ENCODE assay signal across 8 cellular contexts in genomic region chr1:207320105-207320504, GRCh38. TPM values are rescaled to one million over a fixed set of nuclear protein-coding genes. Genes with fewer than 3 reads are reported as not detected.
DNase-seq lines count a peak whose midpoint lies in the region; ATAC-seq, FAIRE-seq and TF ChIP-seq lines count a peak whose summit lies in the region.
"Not testable (repeated sequence)": the region's sequence is repeated elsewhere in the genome, so short reads cannot be mapped to it uniquely, and the experiment has no call there.

No MANE protein-coding gene starts in this region.

- in situ Hi-C loops in K562 (cut with MboI) = not testable (repeated sequence)

- not testable (repeated sequence) for H3K4me3 Mint-ChIP-seq in Caco-2 (ENCODE audit: unreplicated experiment)
- peak overlapping the region; percentile 64 for H3K4me3 Mint-ChIP-seq in activated B cell treated with CpG ODN at 0.5 μM for 24 hours
- H3K4me3 Mint-ChIP-seq in activated T-helper 1 cell treated with anti-CD3 and anti-CD28 coated beads, Interleukin-12 subunit alpha, Interleukin-12 subunit beta, Interleukin-2, Interleukin-4 antibody, amounts not matched to agents 30 ng/mL and 10 ng/mL and 1 ng/mL, durations not matched to agents 14 hours and 24 hours and 36 hours = peak overlapping the region; percentile 60
- peak overlapping the region; percentile 58 for H3K4me3 Mint-ChIP-seq in glutamatergic neuron (ENCODE audit: unreplicated experiment)
- peak overlapping the region in 9 of 10 donors; percentile 28 to 82 (median 75) for H3K4me3 Mint-ChIP-seq in naive thymus-derived CD8-positive, alpha-beta T cell

- not testable (repeated sequence) for TF ChIP-seq RAD21 in K562 (CRISPR knock-in tag; conservative IDR thresholded peaks at IDR 0.05 in 1 of 2, IDR thresholded peaks at IDR 0.05 in 1 of 2)

- peaks cover 28% of the 10 kb centered on the region for H3K4me1 Mint-ChIP-seq in Caco-2 (ENCODE audit: low read depth, unreplicated experiment)
- H3K4me1 Mint-ChIP-seq in activated B cell treated with CpG ODN at 0.5 μM for 24 hours = peaks cover 68% of the 10 kb centered on the region
- H3K4me1 Mint-ChIP-seq in activated T-helper 1 cell treated with anti-CD3 and anti-CD28 coated beads, Interleukin-12 subunit alpha, Interleukin-12 subunit beta, Interleukin-2, Interleukin-4 antibody, amounts not matched to agents 30 ng/mL and 10 ng/mL and 1 ng/mL, durations not matched to agents 14 hours and 24 hours and 36 hours (ENCODE audit: low read depth) = peaks cover 32% of the 10 kb centered on the region
- H3K4me1 Mint-ChIP-seq in glutamatergic neuron (ENCODE audit: low read depth, unreplicated experiment) = not testable (repeated sequence)
- H3K4me1 Mint-ChIP-seq in naive thymus-derived CD8-positive, alpha-beta T cell = peaks cover 25 to 70% (median 51%) of the 10 kb centered on the region in 4 donors

- H3K27ac ChIP-seq in K562 (ENCODE audit: extremely low read depth, low read depth, low read length) = not testable (repeated sequence)
- H3K27ac ChIP-seq in skin epidermis (peak overlapping the region in 13 of 21 experiments; percentile 90 to 100 (median 97)), upper lobe of right lung (peak overlapping the region; percentile 98)

- TF ChIP-seq CTCF in Caco-2 (IDR thresholded peaks at IDR 0.05; ENCODE audit: insufficient read depth in 1 of 2, low read depth in 1 of 2, low read length in 1 of 2, severe bottlenecking in 1 of 2, unreplicated experiment in 1 of 2); activated B cell treated with CpG ODN at 0.5 μM for 24 hours (IDR thresholded peaks at IDR 0.05); K562 (IDR thresholded peaks at IDR 0.05 in 2 of 3, conservative IDR thresholded peaks at IDR 0.05 in 1 of 3; ENCODE audit: insufficient read depth in 2 of 3, low read depth in 1 of 3, low read length in 3 of 3); glutamatergic neuron (IDR thresholded peaks at IDR 0.05; ENCODE audit: partially characterized antibody, unreplicated experiment); upper lobe of right lung (IDR thresholded peaks at IDR 0.05): not testable (repeated sequence)

- H3K9me1 ChIP-seq in K562 (ENCODE audit: control insufficient read depth, insufficient read depth, low read length) = not testable (repeated sequence)

- H3K36me3 Mint-ChIP-seq in Caco-2 (ENCODE audit: insufficient read depth, unreplicated experiment) = peaks cover 36% of the 10 kb centered on the region
- peaks cover 21% of the 10 kb centered on the region for H3K36me3 Mint-ChIP-seq in activated B cell treated with CpG ODN at 0.5 μM for 24 hours (ENCODE audit: low read depth)
- H3K36me3 Mint-ChIP-seq in activated T-helper 1 cell treated with anti-CD3 and anti-CD28 coated beads, Interleukin-12 subunit alpha, Interleukin-12 subunit beta, Interleukin-2, Interleukin-4 antibody, amounts not matched to agents 30 ng/mL and 10 ng/mL and 1 ng/mL, durations not matched to agents 14 hours and 24 hours and 36 hours (ENCODE audit: low read depth) = peaks cover 19% of the 10 kb centered on the region
- H3K36me3 Mint-ChIP-seq in glutamatergic neuron (ENCODE audit: unreplicated experiment) = not testable (repeated sequence)
- H3K36me3 Mint-ChIP-seq in naive thymus-derived CD8-positive, alpha-beta T cell = peaks cover 14 to 25% (median 18%) of the 10 kb centered on the region in 3 donors

- not testable (repeated sequence) for TF ChIP-seq POLR2A in K562 (conservative IDR thresholded peaks at IDR 0.05)

- peaks cover 35% of the 10 kb centered on the region for H3K79me2 ChIP-seq in K562 (ENCODE audit: control insufficient read depth, insufficient read depth, low read length)

- not testable (repeated sequence) for H3K4me2 ChIP-seq in K562 (ENCODE audit: insufficient read depth, low read length)

- TF ChIP-seq EP300 in K562 (IDR thresholded peaks at IDR 0.05; ENCODE audit: low read length) = not testable (repeated sequence)

- WGBS in K562 (ENCODE audit: insufficient coverage, low coverage, missing lambda C conversion rate) = 64% methylated on average over 1 of the region's 1 CpG

- not testable (repeated sequence) for H3K27me3 ChIP-seq in Caco-2 (replicated peaks; ENCODE audit: control insufficient read depth, insufficient read depth, low read length); K562 (ENCODE audit: control insufficient read depth in 2 of 2, insufficient read depth in 2 of 2, low read length in 2 of 2); upper lobe of right lung

- H3K9me3 ChIP-seq in Caco-2; K562 (replicated peaks; ENCODE audit: control insufficient read depth, insufficient read depth, low read depth, low read length); upper lobe of right lung: not testable (repeated sequence)

- CTCF ChIA-PET in Caco-2 (lab: Charles Lee); K562 (lab: Yijun Ruan, JAX; ENCODE audit: low intra/inter-chr PET ratio): not testable (repeated sequence)
- CTCF ChIA-PET in activated B cell treated with CpG ODN at 0.5 μM for 24 hours (lab: Charles Lee) = interaction anchor here (1.2 to 4.3 kb wide), 3 partner anchors 15 to 85 kb away, joined by 4 to 32 read pairs (median 5); no protein-coding TSS in a partner anchor

- intact Hi-C loops in Caco-2 (cut with micrococcal nuclease; ENCODE audit: unreplicated experiment); upper lobe of right lung (cut with DNase I): not testable (repeated sequence)
- intact Hi-C loops in activated B cell treated with CpG ODN at 0.5 μM for 24 hours (cut with micrococcal nuclease) (loop anchor here (2.0 to 5.0 kb wide), 4 partner anchors 95 to 502 kb away; no protein-coding TSS in a partner anchor), K562 (cut with micrococcal nuclease) (loop anchor here (2.0 to 5.0 kb wide), 5 partner anchors 79 to 377 kb away; no protein-coding TSS in a partner anchor)
- intact Hi-C loops in activated T-helper 1 cell treated with anti-CD3 and anti-CD28 coated beads, Interleukin-12 subunit alpha, Interleukin-12 subunit beta, Interleukin-2, Interleukin-4 antibody, amounts not matched to agents 30 ng/mL and 10 ng/mL and 1 ng/mL, durations not matched to agents 14 hours and 24 hours and 36 hours (cut with micrococcal nuclease) = loop anchor here (2.0 to 10.0 kb wide), 6 partner anchors 37 to 633 kb away; partner anchors contain the start of genes CD46 and FCMR

- H3K4me1 ChIP-seq in Caco-2 = peaks cover 50% of the 10 kb centered on the region
- H3K4me1 ChIP-seq in K562 (replicated peaks in 1 of 2; ENCODE audit: control insufficient read depth in 2 of 2, insufficient read depth in 2 of 2, low read length in 2 of 2) = peaks cover 33 to 46% of the 10 kb centered on the region in 2 experiments
- peaks cover 15% of the 10 kb centered on the region for H3K4me1 ChIP-seq in upper lobe of right lung

- not testable (repeated sequence) for H3K9ac ChIP-seq in K562 (ENCODE audit: insufficient read depth in 1 of 2, low read depth in 2 of 2, low read length in 2 of 2)

- not testable (repeated sequence) for FAIRE-seq in K562 (lab: Jason Lieb, UNC)

- BruUV-seq in Caco-2 (replicated peaks; lab: Mats Ljungman, UMichigan); K562 (replicated peaks; lab: Mats Ljungman, UMichigan): not testable (repeated sequence)

- H3K36me3 ChIP-seq in Caco-2 (ENCODE audit: control insufficient read depth, insufficient read depth, low read length) = not testable (repeated sequence)
- peaks cover 19% of the 10 kb centered on the region for H3K36me3 ChIP-seq in K562 (ENCODE audit: control insufficient read depth, insufficient read depth, low read length)
- H3K36me3 ChIP-seq in upper lobe of right lung = peaks cover 16% of the 10 kb centered on the region

- not testable (repeated sequence) for H3K9me3 Mint-ChIP-seq in Caco-2 (ENCODE audit: unreplicated experiment); activated B cell treated with CpG ODN at 0.5 μM for 24 hours; activated T-helper 1 cell treated with anti-CD3 and anti-CD28 coated beads, Interleukin-12 subunit alpha, Interleukin-12 subunit beta, Interleukin-2, Interleukin-4 antibody, amounts not matched to agents 30 ng/mL and 10 ng/mL and 1 ng/mL, durations not matched to agents 14 hours and 24 hours and 36 hours; glutamatergic neuron (ENCODE audit: unreplicated experiment); naive thymus-derived CD8-positive, alpha-beta T cell

- H2AFZ ChIP-seq in K562 (ENCODE audit: low read depth, low read length) = not testable (repeated sequence)

- H3K27ac Mint-ChIP-seq in Caco-2 (ENCODE audit: unreplicated experiment) = peak overlapping the region; percentile 95
- peak overlapping the region; percentile 82 for H3K27ac Mint-ChIP-seq in activated B cell treated with CpG ODN at 0.5 μM for 24 hours
- peak overlapping the region; percentile 78 for H3K27ac Mint-ChIP-seq in activated T-helper 1 cell treated with anti-CD3 and anti-CD28 coated beads, Interleukin-12 subunit alpha, Interleukin-12 subunit beta, Interleukin-2, Interleukin-4 antibody, amounts not matched to agents 30 ng/mL and 10 ng/mL and 1 ng/mL, durations not matched to agents 14 hours and 24 hours and 36 hours
- H3K27ac Mint-ChIP-seq in glutamatergic neuron (ENCODE audit: unreplicated experiment) = not testable (repeated sequence)
- H3K27ac Mint-ChIP-seq in naive thymus-derived CD8-positive, alpha-beta T cell = peak overlapping the region; percentile 27 to 100 (median 90)

- POLR2A ChIA-PET in Caco-2 (lab: Charles Lee) = not testable (repeated sequence)
- POLR2A ChIA-PET in activated B cell treated with CpG ODN at 0.5 μM for 24 hours (lab: Charles Lee) = interaction anchor here (0.6 to 5.6 kb wide), 5 partner anchors 9 to 179 kb away, joined by 3 to 260 read pairs (median 14); no protein-coding TSS in a partner anchor
- POLR2A ChIA-PET in K562 (lab: Yijun Ruan, JAX) = interaction anchor here (1.0 kb wide), 1 partner anchor 16 kb away, joined by 4 read pairs; no protein-coding TSS in a partner anchor
- POLR2A ChIA-PET in naive thymus-derived CD8-positive, alpha-beta T cell (lab: Charles Lee) = interaction anchor here (0.6 to 4.9 kb wide), 11 partner anchors 9 to 400 kb away, joined by 3 to 78 read pairs (median 4); no protein-coding TSS in a partner anchor

- not testable (repeated sequence) for H3K4me3 ChIP-seq in Caco-2 (ENCODE audit: low read depth, low read length); K562; skin epidermis; upper lobe of right lung

- not testable (repeated sequence) for DNase-seq in Caco-2; activated B cell treated with CpG ODN at 0.5 μM for 24 hours; activated T-helper 1 cell treated with anti-CD3 and anti-CD28 coated beads, Interleukin-12 subunit alpha, Interleukin-12 subunit beta, Interleukin-2, Interleukin-4 antibody, amounts not matched to agents 30 ng/mL and 10 ng/mL and 1 ng/mL, durations not matched to agents 14 hours and 24 hours and 36 hours (ENCODE audit: low spot score); K562 (ENCODE audit: extremely low read depth in 1 of 4, low spot score in 3 of 4); glutamatergic neuron; naive thymus-derived CD8-positive, alpha-beta T cell; upper lobe of right lung

- not testable (repeated sequence) for H4K20me1 ChIP-seq in K562 (replicated peaks; ENCODE audit: control insufficient read depth, insufficient read depth, low read length)

- H3K27me3 Mint-ChIP-seq in Caco-2 (ENCODE audit: insufficient read depth, unreplicated experiment); activated B cell treated with CpG ODN at 0.5 μM for 24 hours; activated T-helper 1 cell treated with anti-CD3 and anti-CD28 coated beads, Interleukin-12 subunit alpha, Interleukin-12 subunit beta, Interleukin-2, Interleukin-4 antibody, amounts not matched to agents 30 ng/mL and 10 ng/mL and 1 ng/mL, durations not matched to agents 14 hours and 24 hours and 36 hours (ENCODE audit: insufficient read depth); glutamatergic neuron (ENCODE audit: unreplicated experiment); naive thymus-derived CD8-positive, alpha-beta T cell: not testable (repeated sequence)

- not testable (repeated sequence) for ATAC-seq in activated B cell treated with CpG ODN at 0.5 μM for 24 hours (ENCODE audit: low read depth); K562; naive thymus-derived CD8-positive, alpha-beta T cell; upper lobe of right lung

RNA-seq across cellular contexts. Expression of gene CD55, which starts 1.4 kb away (rescaled TPM):
- total RNA-seq in Caco-2 (2022) (195 and 197 TPM in 2 replicates), activated B cell treated with CpG ODN at 0.5 μM for 24 hours (90.9 and 91.1 TPM in 2 replicates), K562 (2014; rRNA removed) (98.4 and 112 TPM in 2 replicates), K562 (2014; rRNA removed; fragmentation: Illumina TruSeq; extraction: Trizol) (96.2 and 124 TPM in 2 replicates), K562 (2015; rRNA removed; fragmentation: Illumina TruSeq; extraction: Trizol) (81.5 and 84.0 TPM in 2 replicates), K562 (2021) (96.0 and 104 TPM in 2 replicates), glutamatergic neuron (ENCODE audit: unreplicated experiment) (25.5 TPM), upper lobe of right lung (512 TPM)
- total RNA-seq in activated T-helper 1 cell treated with anti-CD3 and anti-CD28 coated beads, Interleukin-12 subunit alpha, Interleukin-12 subunit beta, Interleukin-2, Interleukin-4 antibody, amounts not matched to agents 30 ng/mL and 10 ng/mL and 1 ng/mL, durations not matched to agents 14 hours and 24 hours and 36 hours = 177 and 178 TPM in 2 replicates
- total RNA-seq in K562 (2011; cell fraction: chromatin; rRNA removed; ENCODE audit: low replicate concordance) = 122 and 219 TPM in 2 replicates
- total RNA-seq in K562 (2011; cell fraction: nucleolus; rRNA removed) = 126 and 131 TPM in 2 replicates
- 167 and 170 TPM in 2 replicates for total RNA-seq in K562 (2011; cell fraction: nucleoplasm; rRNA removed)
- polyA plus RNA-seq in K562 (2011; rRNA removed) (137 and 150 TPM in 2 replicates), K562 (2014; fragmentation: Illumina TruSeq; extraction: Trizol) (94.8 and 144 TPM in 2 replicates), K562 (2014; fragmentation: Nextera tagmentation; extraction: Ambion mirVana) (10 to 100 TPM; 17.7 to 29.4 TPM), K562 (2014; rRNA removed) (97.0 and 98.6 TPM in 2 replicates)
- polyA plus RNA-seq in K562 (2011; cell fraction: cytosol; rRNA removed) = 53.0 and 98.2 TPM in 2 replicates
- 69.4 and 92.8 TPM in 2 replicates for polyA plus RNA-seq in K562 (2011; cell fraction: nucleus; rRNA removed)
- polyA plus RNA-seq in K562 (2012) = 72.7 and 169 TPM in 2 replicates
- polyA minus RNA-seq in K562 (2011; rRNA and poly(A)+ RNA removed) = 180 and 193 TPM in 2 replicates
- polyA minus RNA-seq in K562 (2011; cell fraction: cytosol; rRNA and poly(A)+ RNA removed) = 46.6 and 55.4 TPM in 2 replicates
- 97.5 and 128 TPM in 2 replicates for polyA minus RNA-seq in K562 (2011; cell fraction: nucleus; rRNA and poly(A)+ RNA removed)
- 100 to 1,000 TPM in 1 of 2 experiments, 10 to 100 TPM in 1; 98.9 to 102 TPM for total RNA-seq in naive thymus-derived CD8-positive, alpha-beta T cell
- 100 to 1,000 TPM; 156 to 193 (median 156) TPM for polyA plus RNA-seq in naive thymus-derived CD8-positive, alpha-beta T cell
